Comparison of ENCODE assay signal across 19 cellular contexts in the genomic region with DNA sequence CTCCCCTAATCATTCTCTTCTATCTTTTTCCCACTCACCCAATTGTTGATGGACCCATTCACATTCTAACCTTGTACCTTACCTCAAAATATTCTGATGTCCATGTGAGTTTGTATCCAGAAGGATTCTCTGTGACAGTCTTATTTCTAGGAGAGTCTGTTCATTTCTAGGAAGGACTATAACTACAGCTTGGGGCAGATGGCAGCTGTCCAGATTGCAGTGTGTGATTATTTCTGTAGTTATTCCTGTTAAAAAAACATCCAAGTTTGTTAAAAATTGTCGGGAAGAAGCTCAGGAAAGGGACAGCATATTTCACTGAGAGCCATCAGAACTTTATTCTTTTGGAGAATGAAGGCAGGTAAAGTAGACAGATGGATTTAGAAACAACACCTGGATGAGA.
A peak's percentile ranks its signal among the peaks of the same experiment; 100 is the strongest.
DNase-seq lines count a peak whose midpoint lies in the region; ATAC-seq, FAIRE-seq and TF ChIP-seq lines count a peak whose summit lies in the region.
"Had no signal": no experiment of that assay in that cellular context is flagged by ENCODE, and none has a peak within 500 bp of the region (broad histone marks: within the 10 kb centered on the region; RNA-seq: fewer than 3 reads in every experiment).

No MANE protein-coding gene starts in this region.

- DNase-seq in ELR (ENCODE audit: low read depth) (peak; percentile 10), astrocyte of the hippocampus (ENCODE audit: low read depth, low spot score) (peak; percentile 63), fibroblast of peridontal ligament (ENCODE audit: extremely low read depth) (peak; percentile 26), renal cortical epithelial cell (ENCODE audit: low read depth) (peak; percentile 15), GM12891 (ENCODE audit: insufficient read length, low spot score) (no peak), DMS114 treated with DMSO at 0.1 percent for 48 hours (lab: John Stamatoyannopoulos, UW; ENCODE audit: unreplicated experiment) (no peak)
- no peak for DNase-seq in stimulated activated CD4-positive, alpha-beta T cell treated with anti-CD3 and anti-CD28 coated beads, Interleukin-4, amount 100 ng/mL, for 4 hours
- DNase-seq: Calu3; CD4-positive, alpha-beta memory T cell; DMS79; GDM1; MG63; NCI-H1092 treated with DMSO at 0.1 percent for 48 hours; NCI-H2081 treated with DMSO at 0.1 percent for 48 hours; NCI-H524 had no signal

- ATAC-seq in GM18868 (IDR thresholded peaks at IDR 0.05; ENCODE audit: unreplicated experiment): no peak
- ATAC-seq: GM12878 had no signal

- TF ChIP-seq POLR2A in GM12891 (IDR thresholded peaks at IDR 0.05; ENCODE audit: low read depth, low read length): no peak

- no peak for FAIRE-seq in GM12891 (lab: Jason Lieb, UNC)
- FAIRE-seq: GM12878, GM18507, H54 had no signal

TF ChIP-seq in GM12891, 5 proteins besides CTCF, POLR2A, EP300 and RAD21:
- TF ChIP-seq POLR2AphosphoS5 (IDR thresholded peaks at IDR 0.05; ENCODE audit: low read depth, low read length) (no peak), SPI1 (IDR thresholded peaks at IDR 0.05; ENCODE audit: low read depth, low read length) (no peak), PAX5 (IDR thresholded peaks at IDR 0.05; ENCODE audit: insufficient read depth, low read length, severe bottlenecking) (no peak), POU2F2 (IDR thresholded peaks at IDR 0.05; ENCODE audit: low read depth, low read length) (no peak)

Comparison
In these comparisons a context has a peak if more than half of its experiments do, and no peak if none do; other contexts are left out.
1. DNase-seq: peak in ELR (single experiment), astrocyte of the hippocampus (single experiment), fibroblast of peridontal ligament (single experiment) and renal cortical epithelial cell (single experiment); none in GM12891 (single experiment), stimulated activated CD4-positive, alpha-beta T cell treated with anti-CD3 and anti-CD28 coated beads, Interleukin-4, amount 100 ng/mL, for 4 hours (0 of 2) and DMS114 treated with DMSO at 0.1 percent for 48 hours (single experiment).